8 cellular contexts compared by ENCODE assay signal in the genomic region with DNA sequence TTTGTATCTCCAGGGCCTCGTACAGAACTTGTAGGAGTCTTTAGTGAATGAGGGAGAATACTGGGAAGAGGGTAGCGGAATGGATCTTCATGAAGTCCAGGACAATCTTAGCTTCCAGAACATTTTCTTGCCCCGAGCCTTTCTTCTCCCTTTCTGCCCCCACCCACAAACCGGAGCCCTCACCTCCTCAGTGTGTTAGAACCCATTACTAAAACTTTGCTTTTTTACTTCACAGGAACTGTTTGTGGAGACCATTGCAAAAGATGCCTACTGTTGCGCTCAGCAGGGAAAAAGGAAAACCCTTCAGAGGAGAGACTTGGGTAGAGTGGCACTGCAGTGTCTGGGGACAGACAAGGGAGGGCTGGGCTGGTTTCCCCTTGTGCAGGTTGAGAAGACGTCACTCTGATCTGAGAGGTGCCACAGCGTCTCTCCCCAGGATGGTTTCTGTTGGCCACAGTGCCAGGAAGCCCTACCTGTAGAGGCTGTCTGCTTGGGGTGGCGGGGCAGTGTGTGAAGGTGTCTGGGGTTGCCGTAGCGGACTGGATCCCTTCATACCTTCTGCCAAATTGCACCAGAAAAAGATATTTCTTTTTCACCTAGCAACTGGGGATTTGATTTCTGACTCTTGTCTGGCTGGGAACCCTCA. TPM values are rescaled to one million over a fixed set of nuclear protein-coding genes. Genes with fewer than 3 reads are reported as not detected.
DNase-seq lines count a peak whose midpoint lies in the region; ATAC-seq and TF ChIP-seq lines count a peak whose summit lies in the region.

No MANE protein-coding gene starts in this region.

- H3K4me1 Mint-ChIP-seq in memory B cell = peaks cover 29% of the 10 kb centered on the region

- H3K9me3 ChIP-seq in uterus = no peaks in the 10 kb centered on the region

- no peaks in the 10 kb centered on the region for H3K27me3 Mint-ChIP-seq in memory B cell

- H3K4me1 ChIP-seq in uterus = peaks cover 0 to 5% of the 10 kb centered on the region in 2 donors

- in situ Hi-C loops in astrocyte of the cerebellum (cut with HindIII; ENCODE audit: low sequenced_read_pairs) = no loop called here

- H3K4me3 Mint-ChIP-seq in memory B cell = peak overlapping the region; percentile 83

- H3K36me3 Mint-ChIP-seq in memory B cell = peaks cover 29% of the 10 kb centered on the region

- peak overlapping the region; percentile 66 for H3K27ac Mint-ChIP-seq in memory B cell

- intact Hi-C loops in uterus (cut with DNase I; ENCODE audit: low total_unique reads) = no loop called here

- peak overlapping the region; percentile 79 to 97 for H3K27ac ChIP-seq in uterus

- no peak for TF ChIP-seq CTCF in astrocyte of the cerebellum (IDR thresholded peaks at IDR 0.05; ENCODE audit: low read depth, low read length, missing control alignments)
- TF ChIP-seq CTCF in uterus (IDR thresholded peaks at IDR 0.05) = no peak

- ATAC-seq in memory B cell (ENCODE audit: low read depth) (no peak), left lobe of liver (no peak)

- peak; percentile 2 for DNase-seq in stimulated activated CD4-positive, alpha-beta T cell treated with anti-CD3 and anti-CD28 coated beads, Interleukin-12 subunit alpha, Interleukin-12 subunit beta, amount 100 ng/mL, for 4 hours
- DNase-seq in stimulated activated CD4-positive, alpha-beta T cell treated with anti-CD3 and anti-CD28 coated beads, Interleukin-4, amount 100 ng/mL, for 1 hour = no peak
- DNase-seq in astrocyte of the cerebellum (ENCODE audit: low read depth) (no peak), memory B cell (ENCODE audit: low spot score in 2 of 2) (no peak), uterus (no peak), SW 1271 (lab: John Stamatoyannopoulos, UW) (no peak), left lobe of liver (ENCODE audit: low spot score) (no peak), pons (ENCODE audit: low spot score) (no peak)

- no peaks in the 10 kb centered on the region for H3K27me3 ChIP-seq in uterus

- H3K9me3 Mint-ChIP-seq in memory B cell = no peaks in the 10 kb centered on the region

- H3K4me3 ChIP-seq in astrocyte of the cerebellum (ENCODE audit: low read depth, low read length) (peak overlapping the region; percentile 56), uterus (peak overlapping the region; percentile 44 to 75)

- no peak for TF ChIP-seq POLR2A in uterus (IDR thresholded peaks at IDR 0.05)

- H3K36me3 ChIP-seq in uterus = no peaks in the 10 kb centered on the region

RNA-seq across cellular contexts. Expression of a gene that starts 0.8 kb away (rescaled TPM):
- total RNA-seq in uterus = 10 to 100 TPM; 14.2 to 41.2 (median 33.8) TPM
- total RNA-seq in left lobe of liver = 30.9 TPM
